Comparison of ENCODE assay signal across 8 cellular contexts in genomic region chr21:45294509-45295291, GRCh38. TPM values are rescaled to one million over a fixed set of nuclear protein-coding genes. Genes with fewer than 3 reads are reported as not detected.
DNase-seq lines count a peak whose midpoint lies in the region; ATAC-seq and TF ChIP-seq lines count a peak whose summit lies in the region.

No MANE protein-coding gene starts in this region.

- no peaks in the 10 kb centered on the region for H3K36me3 Mint-ChIP-seq in immature natural killer cell
- H3K36me3 Mint-ChIP-seq in activated CD8-positive, alpha-beta T cell treated with anti-CD3 and anti-CD28 coated beads for 36 hours (ENCODE audit: low read depth), result no peaks in the 10 kb centered on the region

- no peaks in the 10 kb centered on the region for H3K9me3 Mint-ChIP-seq in immature natural killer cell
- no peaks in the 10 kb centered on the region for H3K9me3 Mint-ChIP-seq in activated CD8-positive, alpha-beta T cell treated with anti-CD3 and anti-CD28 coated beads for 36 hours

- TF ChIP-seq CTCF in epithelial cell of esophagus (IDR thresholded peaks at IDR 0.05; ENCODE audit: insufficient read depth, low read depth, low read length, missing control alignments), result no peak
- no peak for TF ChIP-seq CTCF in activated CD8-positive, alpha-beta T cell treated with anti-CD3 and anti-CD28 coated beads for 36 hours (IDR thresholded peaks at IDR 0.05)

- no peak overlapping the region for H3K27ac Mint-ChIP-seq in immature natural killer cell
- no peak overlapping the region for H3K27ac Mint-ChIP-seq in activated CD8-positive, alpha-beta T cell treated with anti-CD3 and anti-CD28 coated beads for 36 hours

- peaks cover 10 to 16% of the 10 kb centered on the region in 2 donors for H3K4me1 Mint-ChIP-seq in immature natural killer cell
- peaks cover 9% of the 10 kb centered on the region for H3K4me1 Mint-ChIP-seq in activated CD8-positive, alpha-beta T cell treated with anti-CD3 and anti-CD28 coated beads for 36 hours (ENCODE audit: low read depth)

- no peak overlapping the region for H3K4me3 ChIP-seq in epithelial cell of esophagus (ENCODE audit: low read length)

- CTCF ChIA-PET in activated CD8-positive, alpha-beta T cell treated with anti-CD3 and anti-CD28 coated beads for 36 hours (lab: Charles Lee), result interaction anchor here (0.9 to 1.2 kb wide), 2 partner anchors 145 to 166 kb away, joined by 3 read pairs; no protein-coding TSS in a partner anchor

- POLR2A ChIA-PET in activated CD8-positive, alpha-beta T cell treated with anti-CD3 and anti-CD28 coated beads for 36 hours (lab: Charles Lee), result no interaction called here

- intact Hi-C loops in activated CD8-positive, alpha-beta T cell treated with anti-CD3 and anti-CD28 coated beads for 36 hours (cut with micrococcal nuclease), result loop anchor here (5.0 to 10.0 kb wide), 2 partner anchors 143 to 530 kb away; no protein-coding TSS in a partner anchor

- DNase-seq in stimulated activated CD4-positive, alpha-beta T cell treated with anti-CD3 and anti-CD28 coated beads, Interleukin-4, amount 100 ng/mL, for 24 hours, result peak; percentile 2
- DNase-seq in stimulated activated CD4-positive, alpha-beta T cell treated with anti-CD3 and anti-CD28 coated beads, Interleukin-4, amount 100 ng/mL, for 4 hours, result no peak
- DNase-seq in epithelial cell of esophagus (ENCODE audit: low read depth) (peak; percentile 30), myocyte (ENCODE audit: low read depth) (peak; percentile 91), immature natural killer cell (no peak), NCI-H1930 (lab: John Stamatoyannopoulos, UW) (no peak), Ammon's horn (ENCODE audit: low spot score) (no peak)
- DNase-seq in activated CD8-positive, alpha-beta T cell treated with anti-CD3 and anti-CD28 coated beads for 36 hours, result no peak

- no peak overlapping the region for H3K4me3 Mint-ChIP-seq in immature natural killer cell
- H3K4me3 Mint-ChIP-seq in activated CD8-positive, alpha-beta T cell treated with anti-CD3 and anti-CD28 coated beads for 36 hours, result no peak overlapping the region

- peaks cover 5 to 13% (median 5%) of the 10 kb centered on the region in 3 donors for H3K27me3 Mint-ChIP-seq in immature natural killer cell (ENCODE audit: low read depth in 3 of 3)
- no peaks in the 10 kb centered on the region for H3K27me3 Mint-ChIP-seq in activated CD8-positive, alpha-beta T cell treated with anti-CD3 and anti-CD28 coated beads for 36 hours

- ATAC-seq in activated CD8-positive, alpha-beta T cell treated with anti-CD3 and anti-CD28 coated beads for 36 hours, result no peak

RNA-seq across cellular contexts. Expression of gene POFUT2, which starts 7.0 kb away (rescaled TPM):
- total RNA-seq in myocyte, result 43.8 and 46.9 TPM in 2 replicates
- polyA plus RNA-seq in myocyte (2012), result 74.5 TPM
- 1 to 10 TPM; 1.1 to 5.2 (median 4.7) TPM for polyA plus RNA-seq in immature natural killer cell
- total RNA-seq in activated CD8-positive, alpha-beta T cell treated with anti-CD3 and anti-CD28 coated beads for 36 hours, result 10 to 100 TPM; 11.7 to 12.4 TPM

Comparison
In these comparisons a context has a peak if more than half of its experiments do, and no peak if none do; other contexts are left out.
1. DNase-seq: peak in stimulated activated CD4-positive, alpha-beta T cell treated with anti-CD3 and anti-CD28 coated beads, Interleukin-4, amount 100 ng/mL, for 24 hours (single experiment), epithelial cell of esophagus (single experiment) and myocyte (single experiment); none in stimulated activated CD4-positive, alpha-beta T cell treated with anti-CD3 and anti-CD28 coated beads, Interleukin-4, amount 100 ng/mL, for 4 hours (0 of 2), immature natural killer cell (0 of 3), NCI-H1930 (0 of 2), Ammon's horn (single experiment) and activated CD8-positive, alpha-beta T cell treated with anti-CD3 and anti-CD28 coated beads for 36 hours (single experiment).